10 cellular contexts compared by ENCODE assay signal in genomic region chr1:44777547-44777946, GRCh38. TPM values are rescaled to one million over a fixed set of nuclear protein-coding genes. Genes with fewer than 3 reads are reported as not detected.
DNase-seq lines count a peak whose midpoint lies in the region; ATAC-seq, FAIRE-seq and TF ChIP-seq lines count a peak whose summit lies in the region.
"Had no signal": no experiment of that assay in that cellular context is flagged by ENCODE, and none has a peak within 500 bp of the region (broad histone marks: within the 10 kb centered on the region; RNA-seq: fewer than 3 reads in every experiment).

No MANE protein-coding gene starts in this region.

- H3K9me3 ChIP-seq in OCI-LY1 (ENCODE audit: low read length) (no peaks in the 10 kb centered on the region), neural cell (ENCODE audit: low read length) (no peaks in the 10 kb centered on the region)
- H3K9me3 ChIP-seq: thoracic aorta had no signal

- H3F3A ChIP-seq in OCI-LY1 (ENCODE audit: insufficient read depth, low read length) (peaks cover 10% of the 10 kb centered on the region; the same call in 1 of the 2 replicates), neural cell (ENCODE audit: insufficient read depth, low read length, poor library complexity, severe bottlenecking) (no peaks in the 10 kb centered on the region)

- DNase-seq in chondrocyte (ENCODE audit: low spot score): no peak
- DNase-seq in mesenteric fat pad (ENCODE audit: low spot score): no peak
- DNase-seq in stimulated activated naive CD4-positive, alpha-beta T cell (lab: John Stamatoyannopoulos, UW): no peak
- no peak for DNase-seq in frontal cortex (ENCODE audit: low spot score in 2 of 2)
- DNase-seq: NCI-H524 treated with DMSO at 0.1 percent for 48 hours had no signal

- H3K9me2 ChIP-seq in OCI-LY1 (ENCODE audit: low read depth, low read length): no peaks in the 10 kb centered on the region
- no peaks in the 10 kb centered on the region for H3K9me2 ChIP-seq in neural cell (ENCODE audit: insufficient read depth, low read length)

- peaks cover 26% of the 10 kb centered on the region for H3K36me3 Mint-ChIP-seq in chondrocyte (ENCODE audit: low read depth)

- ATAC-seq in GM18861 (IDR thresholded peaks at IDR 0.05; ENCODE audit: unreplicated experiment): no peak

- no peak for FAIRE-seq in frontal cortex (lab: Jason Lieb, UNC)

- H3K27ac ChIP-seq in OCI-LY1 (ENCODE audit: low read depth, low read length, poor library complexity, severe bottlenecking) (peak overlapping the region; percentile 82), neural cell (ENCODE audit: low read length) (no peak overlapping the region)

- no peaks in the 10 kb centered on the region for H3K27me3 ChIP-seq in OCI-LY1 (ENCODE audit: insufficient read depth, low read length)
- no peaks in the 10 kb centered on the region for H3K27me3 ChIP-seq in neural cell (ENCODE audit: insufficient read depth, low read depth, low read length)

- H3K4me3 ChIP-seq in GM08714 (ENCODE audit: low read length): peak overlapping the region; percentile 90
- peak overlapping the region; percentile 92 for H3K4me3 ChIP-seq in OCI-LY1 (ENCODE audit: low read depth, low read length, poor library complexity, severe bottlenecking)
- peak overlapping the region; percentile 81 for H3K4me3 ChIP-seq in neural cell (ENCODE audit: low read length)

- no peak overlapping the region for H2AFZ ChIP-seq in OCI-LY1 (ENCODE audit: low read length)
- H2AFZ ChIP-seq in neural cell (ENCODE audit: low read depth, low read length): no peak overlapping the region

- H3K9ac ChIP-seq in OCI-LY1 (ENCODE audit: low read length) (peak overlapping the region; percentile 94; the same call in 1 of the 2 replicates), neural cell (ENCODE audit: low read length) (no peak overlapping the region)

- peak overlapping the region; percentile 50 for H3K27ac Mint-ChIP-seq in chondrocyte (ENCODE audit: unreplicated experiment)

- H3K36me3 ChIP-seq in OCI-LY1 (ENCODE audit: insufficient read depth, low read length) (peaks cover 65% of the 10 kb centered on the region), neural cell (ENCODE audit: insufficient read depth, low read length) (no peaks in the 10 kb centered on the region)

- H3K79me2 ChIP-seq in OCI-LY1 (ENCODE audit: insufficient read depth, low read length): peaks cover 16% of the 10 kb centered on the region
- peaks cover 10% of the 10 kb centered on the region for H3K79me2 ChIP-seq in neural cell (replicated peaks; ENCODE audit: insufficient read depth, low read length)

- TF ChIP-seq EP300 in neural cell (conservative IDR thresholded peaks at IDR 0.05; ENCODE audit: poor library complexity, severe bottlenecking): no peak

- no peak for TF ChIP-seq CTCF in OCI-LY1 (IDR thresholded peaks at IDR 0.05; ENCODE audit: low read length)
- TF ChIP-seq CTCF in chondrocyte (IDR thresholded peaks at IDR 0.05): no peak
- TF ChIP-seq CTCF in neural cell (IDR thresholded peaks at IDR 0.05; ENCODE audit: poor library complexity, severe bottlenecking): no peak

- H3K9me3 Mint-ChIP-seq in chondrocyte (ENCODE audit: low read depth): no peaks in the 10 kb centered on the region

- no peak for TF ChIP-seq RAD21 in neural cell (conservative IDR thresholded peaks at IDR 0.05)

- H3K4me1 ChIP-seq in OCI-LY1 (ENCODE audit: insufficient read depth, low read length, severe bottlenecking): peaks cover 30% of the 10 kb centered on the region

- H4K20me1 ChIP-seq in OCI-LY1 (ENCODE audit: insufficient read depth, low read length): no peaks in the 10 kb centered on the region
- H4K20me1 ChIP-seq in neural cell (ENCODE audit: insufficient read depth): peaks cover 2% of the 10 kb centered on the region

- peak overlapping the region; percentile 84 for H3K4me2 ChIP-seq in OCI-LY1 (ENCODE audit: low read length)
- no peak overlapping the region for H3K4me2 ChIP-seq in neural cell (ENCODE audit: low read length)

- H3K4me3 Mint-ChIP-seq in chondrocyte (ENCODE audit: unreplicated experiment): peak overlapping the region; percentile 91

- H3K27me3 Mint-ChIP-seq in chondrocyte (ENCODE audit: low read depth): no peaks in the 10 kb centered on the region

- H3K4me1 Mint-ChIP-seq in chondrocyte (ENCODE audit: low read depth): peaks cover 35% of the 10 kb centered on the region

TF ChIP-seq in neural cell, 6 proteins besides CTCF, POLR2A, EP300 and RAD21:
- TF ChIP-seq SMC3 (conservative IDR thresholded peaks at IDR 0.05; ENCODE audit: poor library complexity): no peak
- no peak for TF ChIP-seq MXI1 (conservative IDR thresholded peaks at IDR 0.05; ENCODE audit: poor library complexity, severe bottlenecking)
- no peak for TF ChIP-seq POLR2AphosphoS5 (IDR thresholded peaks at IDR 0.05)

RNA-seq across cellular contexts. Expression of gene RPS8, which starts 2.2 kb away (rescaled TPM):
- total RNA-seq in chondrocyte (1,170 to 1,234 TPM (median 1,179 TPM) in 3 replicates), mesenteric fat pad (1,343 TPM), frontal cortex (1,632 TPM)
- polyA plus RNA-seq in neural cell: 2,015 and 2,061 TPM in 2 replicates
- 644 and 721 TPM in 2 replicates for polyA minus RNA-seq in neural cell

RNA-seq across cellular contexts. Expression of gene BEST4, which starts 10.4 kb away (rescaled TPM):
- total RNA-seq in chondrocyte (0.19 to 0.37 TPM (median 0.33 TPM) in 3 replicates), mesenteric fat pad (0.19 TPM), frontal cortex (0.41 TPM)
- polyA plus RNA-seq in neural cell: not detected in 2 replicates
- polyA minus RNA-seq in neural cell: not detected in 2 replicates

RNA-seq across cellular contexts. Expression of gene PLK3, which starts 22.6 kb away (rescaled TPM):
- total RNA-seq in chondrocyte (24.2 to 30.0 TPM (median 29.0 TPM) in 3 replicates), mesenteric fat pad (78.0 TPM), frontal cortex (10.2 TPM)
- polyA plus RNA-seq in neural cell: 8.3 and 12.1 TPM in 2 replicates
- 6.0 and 6.8 TPM in 2 replicates for polyA minus RNA-seq in neural cell

RNA-seq across cellular contexts. Expression of gene DYNLT4, which starts 29.6 kb away (rescaled TPM):
- total RNA-seq in chondrocyte (not detected in 3 replicates), mesenteric fat pad (not detected), frontal cortex (not detected)
- not detected in 2 replicates for polyA plus RNA-seq in neural cell
- not detected in 2 replicates for polyA minus RNA-seq in neural cell
- total RNA-seq: thoracic aorta had no signal

RNA-seq across cellular contexts. Expression of gene BTBD19, which starts 30.8 kb away (rescaled TPM):
- total RNA-seq in chondrocyte: 43.4 to 46.5 TPM (median 44.1 TPM) in 3 replicates
- polyA plus RNA-seq in neural cell: 0.16 TPM in 1 of 2 replicates, not detected in the other
- not detected in 2 replicates for polyA minus RNA-seq in neural cell
- 26.1 TPM for total RNA-seq in mesenteric fat pad
- under 0.01 TPM for total RNA-seq in frontal cortex
